Comparison of ENCODE assay signal across 16 cellular contexts in the genomic region with DNA sequence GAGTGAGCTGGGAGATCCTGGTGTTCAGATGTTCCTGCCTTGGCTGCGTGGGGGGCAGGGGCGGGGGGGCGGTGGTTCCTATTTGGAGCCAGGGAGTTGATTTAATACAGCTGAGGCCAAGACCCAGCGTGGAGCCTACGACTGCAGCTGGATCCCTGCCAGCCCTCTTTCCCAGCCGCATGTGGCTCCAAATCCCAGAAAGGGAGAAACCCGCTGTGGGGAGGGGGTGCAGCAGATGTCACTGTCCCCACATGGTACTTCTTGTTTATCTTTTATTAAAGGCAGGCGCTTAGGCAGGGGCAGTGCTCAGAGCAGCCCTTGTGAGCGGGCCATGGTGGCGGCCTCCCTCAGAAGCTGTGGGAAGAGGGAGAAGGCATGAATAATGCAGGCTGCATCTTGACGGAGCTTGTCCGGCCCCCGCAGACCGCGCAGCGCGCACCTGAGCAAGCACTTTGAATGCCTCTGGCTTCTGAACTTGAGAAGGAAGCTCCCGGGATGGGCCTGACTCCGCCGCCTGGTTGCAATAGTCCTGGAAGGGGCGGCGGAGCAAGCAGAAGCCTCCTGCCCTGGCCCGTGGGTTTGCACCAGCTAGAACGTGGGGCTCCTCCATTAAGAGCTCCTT.
DNase-seq lines count a peak whose midpoint lies in the region; ATAC-seq, FAIRE-seq and TF ChIP-seq lines count a peak whose summit lies in the region.
"Had no signal": no experiment of that assay in that cellular context is flagged by ENCODE, and none has a peak within 500 bp of the region (broad histone marks: within the 10 kb centered on the region; RNA-seq: fewer than 3 reads in every experiment).

No MANE protein-coding gene starts in this region.

- DNase-seq in DMS 273 (lab: John Stamatoyannopoulos, UW; ENCODE audit: unreplicated experiment) (peak; percentile 95), NCI-H2227 treated with DMSO at 0.1 percent for 48 hours (lab: John Stamatoyannopoulos, UW) (peak; percentile 65), bronchial epithelial cell (ENCODE audit: low read depth) (peak; percentile 77), omental fat pad (ENCODE audit: low spot score) (no peak), mesenteric fat pad (ENCODE audit: low spot score) (no peak), RPMI8226 (no peak)
- DNase-seq: activated CD8-positive, alpha-beta memory T cell treated with anti-CD3 and anti-CD28 coated beads, Interleukin-2, amount 50 U/mL, for 48 hours; activated naive CD8-positive, alpha-beta T cell treated with anti-CD3 and anti-CD28 coated beads, Interleukin-2, amount 50 U/mL, for 24 hours; dermis blood vessel endothelial cell; HCEC 1CT; NK-92 treated with Interleukin-12 subunit alpha and Interleukin-12 subunit beta, amount 100 ng/mL, for 24 hours; stimulated activated CD4-positive, alpha-beta T cell treated with anti-CD3 and anti-CD28 coated beads, Interleukin-4, amount 100 ng/mL, for 4 hours; stimulated activated naive B cell treated with anti-CD40 and anti-IgM and Interleukin-4, amounts not matched to agents 10 μg/mL and 1 μg/mL and 100 μg/mL, for 72 hours had no signal

- H3K36me3 ChIP-seq in bronchial epithelial cell (ENCODE audit: control insufficient read depth, insufficient read depth, low read length) = no peaks in the 10 kb centered on the region

- no peaks in the 10 kb centered on the region for H3K27me3 ChIP-seq in bronchial epithelial cell (ENCODE audit: control insufficient read depth, insufficient read depth, low read length)

- H3K4me3 ChIP-seq in bronchial epithelial cell (ENCODE audit: low read depth, low read length) = no peak overlapping the region
- H3K4me3 ChIP-seq: GM12878 had no signal

- FAIRE-seq in bronchial epithelial cell (lab: Jason Lieb, UNC) = no peak
- FAIRE-seq: GM12878 had no signal

- ATAC-seq in omental fat pad (ENCODE audit: low FRiP score) (peak; percentile 21), HG02588 (IDR thresholded peaks at IDR 0.05; ENCODE audit: unreplicated experiment) (no peak), GM19467 (IDR thresholded peaks at IDR 0.05; ENCODE audit: unreplicated experiment) (no peak)
- ATAC-seq: activated naive CD8-positive, alpha-beta T cell treated with anti-CD3 and anti-CD28 coated beads, Interleukin-2, amount 50 U/mL, for 24 hours; GM12878; stimulated activated naive B cell treated with anti-CD40 and anti-IgM and Interleukin-4, amounts not matched to agents 10 μg/mL and 1 μg/mL and 100 μg/mL, for 72 hours had no signal

- TF ChIP-seq CTCF in bronchial epithelial cell (IDR thresholded peaks at IDR 0.05; ENCODE audit: insufficient read depth, low read length, severe bottlenecking) (no peak), omental fat pad (IDR thresholded peaks at IDR 0.05) (no peak)

Comparison
In these comparisons a context has a peak if more than half of its experiments do, and no peak if none do; other contexts are left out.
1. DNase-seq: peak in DMS 273 (single experiment), NCI-H2227 treated with DMSO at 0.1 percent for 48 hours (single experiment) and bronchial epithelial cell (single experiment); none in omental fat pad (single experiment), mesenteric fat pad (single experiment) and RPMI8226 (single experiment).